ENCODE assay signal across 8 cellular contexts in genomic region chr17:2393954-2394749, GRCh38. TPM values are rescaled to one million over a fixed set of nuclear protein-coding genes. Genes with fewer than 3 reads are reported as not detected.
DNase-seq lines count a peak whose midpoint lies in the region; ATAC-seq and TF ChIP-seq lines count a peak whose summit lies in the region.

No MANE protein-coding gene starts in this region.

- WGBS in psoas muscle, 3 donors, result 16 to 39% (median 26%) methylated on average over 22 to 52 of the region's 53 CpGs

- intact Hi-C loops in psoas muscle (cut with DNase I), result no loop called here

- ATAC-seq in psoas muscle, result no peak
- ATAC-seq in HG03342 (IDR thresholded peaks at IDR 0.05; ENCODE audit: unreplicated experiment), result no peak

- DNase-seq in GM12865 (ENCODE audit: low read depth), result no peak
- no peak for DNase-seq in SJSA1 (ENCODE audit: low read depth in 1 of 2, low spot score in 2 of 2)
- no peak for DNase-seq in fibroblast of mammary gland (ENCODE audit: low read depth)
- DNase-seq in psoas muscle, result peak; percentile 30 to 57
- DNase-seq in mesenteric fat pad (ENCODE audit: low spot score), result no peak
- no peak for DNase-seq in activated CD4-positive, CD25-positive, alpha-beta regulatory T cell treated with anti-CD3 and anti-CD28 coated beads, Interleukin-2, amount 50 U/mL, for 72 hours
- DNase-seq in NCI-H526 (lab: John Stamatoyannopoulos, UW), result no peak

- H3K27me3 ChIP-seq in SJSA1 (replicated peaks) (no peaks in the 10 kb centered on the region), psoas muscle (ENCODE audit: insufficient read depth in 3 of 3, low read length in 2 of 3) (no peaks in the 10 kb centered on the region)

- H3K4me1 ChIP-seq in SJSA1 (replicated peaks) (peaks cover 51% of the 10 kb centered on the region), psoas muscle (peaks cover 79% of the 10 kb centered on the region)

- H3K4me3 ChIP-seq in GM12865 (ENCODE audit: low read depth, low read length), result peak overlapping the region; percentile 44
- H3K4me3 ChIP-seq in SJSA1, result peak overlapping the region; percentile 76
- peak overlapping the region; percentile 31 for H3K4me3 ChIP-seq in fibroblast of mammary gland (ENCODE audit: control insufficient read depth, low read depth, low read length)
- H3K4me3 ChIP-seq in psoas muscle, result peak overlapping the region; percentile 79

- no peak for TF ChIP-seq CTCF in GM12865 (IDR thresholded peaks at IDR 0.05; ENCODE audit: insufficient read depth, low read depth, low read length, missing control alignments)
- no peak for TF ChIP-seq CTCF in fibroblast of mammary gland (conservative IDR thresholded peaks at IDR 0.05; ENCODE audit: control insufficient read depth, insufficient read depth, low read depth, low read length)
- no peak for TF ChIP-seq CTCF in psoas muscle (IDR thresholded peaks at IDR 0.05)

- 0 out of 2 replicates have a peak, but pooled peaks cover 3% of the 10 kb centered on the region for H3K9me3 ChIP-seq in SJSA1 (replicated peaks)
- H3K9me3 ChIP-seq in psoas muscle, result no peaks in the 10 kb centered on the region

- H3K36me3 ChIP-seq in SJSA1 (peaks cover 8% of the 10 kb centered on the region; the same call in 1 of the 2 replicates), psoas muscle (ENCODE audit: insufficient read depth in 1 of 2, low read depth in 1 of 2) (no peaks in the 10 kb centered on the region)

- H3K27ac ChIP-seq in SJSA1 (0 out of 2 replicates have a peak overlapping the region, but pooled peaks have one; percentile 10), psoas muscle (peak overlapping the region; percentile 100)

RNA-seq across cellular contexts. Expression of gene MNT, which starts 6.7 kb away (rescaled TPM):
- total RNA-seq in SJSA1 (2014; rRNA removed; shearing (Covaris generic)), result 3.0 and 3.5 TPM in 2 replicates
- total RNA-seq in psoas muscle (10 to 100 TPM in 1 of 4 donors, 1 to 10 TPM in 3; 6.6 to 11.7 (median 8.0) TPM), mesenteric fat pad (34.9 TPM)
- 1 to 10 TPM; 2.5 to 9.2 (median 4.3) TPM for polyA plus RNA-seq in psoas muscle

RNA-seq across cellular contexts. Expression of gene SGSM2, which starts 56.9 kb away (rescaled TPM):
- 14.8 and 18.6 TPM in 2 replicates for total RNA-seq in SJSA1 (2014; rRNA removed; shearing (Covaris generic))
- total RNA-seq in psoas muscle (10 to 100 TPM; 12.1 to 25.6 (median 18.6) TPM), mesenteric fat pad (35.6 TPM)
- 10 to 100 TPM in 1 of 3 donors, 1 to 10 TPM in 2; 9.6 to 13.5 (median 9.6) TPM for polyA plus RNA-seq in psoas muscle

RNA-seq across cellular contexts. Expression of gene TSR1, which starts 57.9 kb away (rescaled TPM):
- 24.3 and 47.3 TPM in 2 replicates for total RNA-seq in SJSA1 (2014; rRNA removed; shearing (Covaris generic))
- total RNA-seq in psoas muscle, result 10 to 100 TPM; 36.6 to 64.2 (median 54.7) TPM
- polyA plus RNA-seq in psoas muscle, result 10 to 100 TPM; 31.0 to 63.4 (median 50.9) TPM
- total RNA-seq in mesenteric fat pad, result 34.5 TPM

Comparison
In these comparisons a context has a peak if more than half of its experiments do, and no peak if none do; other contexts are left out.
1. DNase-seq: peak in psoas muscle (2 of 2); none in GM12865 (single experiment), SJSA1 (0 of 2), fibroblast of mammary gland (single experiment), mesenteric fat pad (single experiment), activated CD4-positive, CD25-positive, alpha-beta regulatory T cell treated with anti-CD3 and anti-CD28 coated beads, Interleukin-2, amount 50 U/mL, for 72 hours (single experiment) and NCI-H526 (0 of 2).
2. Peak in every context shown above with its lines, with median percentiles within 50 percentile points of each other: H3K4me3 ChIP-seq.